ENCODE assay signal across 9 cellular contexts in the genomic region with DNA sequence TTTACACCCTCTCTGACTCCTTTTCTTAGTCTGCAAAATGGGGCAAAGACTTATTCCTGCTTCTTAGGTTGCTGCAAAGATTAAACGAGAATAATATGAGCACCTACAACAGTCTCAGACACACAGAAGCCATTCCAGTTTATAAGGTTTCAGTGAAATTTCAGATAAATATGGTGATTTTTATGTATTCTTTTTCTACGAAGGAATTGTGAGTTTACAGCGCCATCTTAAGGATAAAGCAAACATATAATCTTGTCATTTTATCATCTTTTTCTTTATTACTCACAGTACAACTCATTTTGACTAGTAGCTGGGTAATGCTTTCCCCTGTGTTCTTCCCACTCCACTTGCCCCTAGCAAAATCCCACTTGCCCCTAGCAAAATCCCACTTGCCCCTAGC. TPM values are rescaled to one million over a fixed set of nuclear protein-coding genes. Genes with fewer than 3 reads are reported as not detected.
A peak's percentile ranks its signal among the peaks of the same experiment; 100 is the strongest.
DNase-seq lines count a peak whose midpoint lies in the region; ATAC-seq, FAIRE-seq and TF ChIP-seq lines count a peak whose summit lies in the region.
"Had no signal": no experiment of that assay in that cellular context is flagged by ENCODE, and none has a peak within 500 bp of the region (broad histone marks: within the 10 kb centered on the region; RNA-seq: fewer than 3 reads in every experiment).

No MANE protein-coding gene starts in this region.

- peak; percentile 57 for FAIRE-seq in H1 (lab: Jason Lieb, UNC)

- no peak overlapping the region for H3K27ac ChIP-seq in H1 (ENCODE audit: low read depth, low read length)

- CTCF ChIA-PET in H1 (lab: Charles Lee; ENCODE audit: partially characterized antibody), result interaction anchor here (0.7 to 5.3 kb wide), 23 partner anchors 12 to 1085 kb away, joined by 3 to 47 read pairs (median 4); a partner anchor contains a TSS

- no peak overlapping the region for H3K9ac ChIP-seq in H1 (replicated peaks in 1 of 4; ENCODE audit: extremely low read depth in 1 of 4, low read depth in 3 of 4, low read length in 3 of 4)

- no peak overlapping the region for H2BK5ac ChIP-seq in H1 (ENCODE audit: low read depth, low read length)

- 24% methylated on average over 3 of the region's 3 CpGs; no CpG with 5 or more reads in 1 of the 2 experiments for WGBS in H1 (ENCODE audit: extremely low coverage in 1 of 2, insufficient coverage in 1 of 2, insufficient read length in 1 of 2, insufficient replicate concordance in 2 of 2, low coverage in 1 of 2, low lambda C conversion rate in 2 of 2, missing lambda C conversion rate in 1 of 2), 2 experiments

- H3K79me1 ChIP-seq in H1 (ENCODE audit: low read depth, low read length), result no peaks in the 10 kb centered on the region

- no peak overlapping the region for H2BK120ac ChIP-seq in H1 (replicated peaks; ENCODE audit: low read depth, low read length)

- no peak overlapping the region for H3K4ac ChIP-seq in H1 (replicated peaks; ENCODE audit: insufficient read length, low read depth, low read length)

- TF ChIP-seq RAD21 in H1 (IDR thresholded peaks at IDR 0.05 in 1 of 2, conservative IDR thresholded peaks at IDR 0.05 in 1 of 2; ENCODE audit: low read depth in 2 of 2, low read length in 2 of 2), result peak in 1 of 2 experiments; percentile 68

- no peak overlapping the region for H3K14ac ChIP-seq in H1 (ENCODE audit: insufficient read length)

- no peak overlapping the region for H3K4me3 ChIP-seq in GM12865 (ENCODE audit: low read depth, low read length)
- no peak overlapping the region for H3K4me3 ChIP-seq in H1 (ENCODE audit: extremely low read depth in 1 of 4, insufficient read depth in 2 of 4, low read depth in 3 of 4, low read length in 4 of 4)
- no peak overlapping the region for H3K4me3 ChIP-seq in MG63

- POLR2A ChIA-PET in H1 (lab: Charles Lee; ENCODE audit: partially characterized antibody), result interaction anchor here (0.7 kb wide), 1 partner anchor 148 kb away, joined by 4 read pairs; no protein-coding TSS in a partner anchor

- no peaks in the 10 kb centered on the region for H4K20me1 ChIP-seq in H1 (replicated peaks in 1 of 2; ENCODE audit: control insufficient read depth in 1 of 2, insufficient read depth in 2 of 2, low read length in 2 of 2)

- H4K8ac ChIP-seq in H1 (ENCODE audit: extremely low read depth, insufficient read depth, low read length), result no peak overlapping the region

- H3K27me3 ChIP-seq in H1 (replicated peaks in 1 of 4; ENCODE audit: control insufficient read depth in 3 of 4, extremely low read depth in 1 of 4, insufficient read depth in 3 of 4, low read length in 3 of 4) (no peaks in the 10 kb centered on the region), MG63 (no peaks in the 10 kb centered on the region)

- H3K79me2 ChIP-seq in H1 (ENCODE audit: control insufficient read depth in 1 of 2, insufficient read depth in 2 of 2, low read length in 2 of 2), result no peaks in the 10 kb centered on the region

- H3K23me2 ChIP-seq in H1 (ENCODE audit: low read depth, low read length), result no peaks in the 10 kb centered on the region

- no peak for TF ChIP-seq POLR2A in H1 (IDR thresholded peaks at IDR 0.05; ENCODE audit: control extremely low read depth in 1 of 2, low read depth in 2 of 2, low read length in 2 of 2)

- ATAC-seq in GM21447 (IDR thresholded peaks at IDR 0.05; ENCODE audit: unreplicated experiment), result no peak

- H3K36me3 ChIP-seq in H1 (ENCODE audit: control insufficient read depth in 2 of 4, insufficient read depth in 4 of 4, low read length in 3 of 4) (no peaks in the 10 kb centered on the region), MG63 (no peaks in the 10 kb centered on the region)

- no peak overlapping the region for H3K56ac ChIP-seq in H1 (replicated peaks; ENCODE audit: insufficient read length, low read depth, low read length)

- H4K5ac ChIP-seq in H1 (ENCODE audit: insufficient read length, low read depth, low read length), result no peak overlapping the region

- H2BK20ac ChIP-seq in H1 (ENCODE audit: low read length), result no peak overlapping the region

- H4K91ac ChIP-seq in H1 (replicated peaks; ENCODE audit: insufficient read length, low read length), result no peak overlapping the region

- TF ChIP-seq EP300 in H1 (IDR thresholded peaks at IDR 0.05; ENCODE audit: borderline replicate concordance in 1 of 2, low read depth in 2 of 2, low read length in 2 of 2), result no peak

- no peak overlapping the region for H2BK15ac ChIP-seq in H1 (ENCODE audit: low read length)

- DNase-seq in GM12865 (ENCODE audit: low read depth), result no peak
- DNase-seq in NCI-H446 treated with DMSO at 0.1 percent for 48 hours (lab: John Stamatoyannopoulos, UW), result peak; percentile 53
- DNase-seq in H1 (ENCODE audit: low read depth in 1 of 2, low spot score in 2 of 2), result no peak
- peak; percentile 18 for DNase-seq in renal cortical epithelial cell (ENCODE audit: low read depth)
- no peak for DNase-seq in MG63
- DNase-seq in stimulated activated CD4-positive, alpha-beta T cell treated with anti-CD3 and anti-CD28 coated beads, Interleukin-15, amount 100 ng/mL, for 24 hours, result no peak
- no peak for DNase-seq in stimulated activated CD8-positive, alpha-beta memory T cell treated with anti-CD3 and anti-CD28 coated beads, Interleukin-4, amount 100 ng/mL, for 48 hours
- DNase-seq: activated CD8-positive, alpha-beta memory T cell treated with anti-CD3 and anti-CD28 coated beads, Interleukin-2, amount 50 U/mL, for 48 hours had no signal

- no peak overlapping the region for H3K4me2 ChIP-seq in H1 (ENCODE audit: insufficient read depth in 1 of 2, low read depth in 2 of 2, low read length in 2 of 2)

- no peak overlapping the region for H2BK12ac ChIP-seq in H1 (ENCODE audit: low read depth, low read length)

- H3K18ac ChIP-seq in H1 (ENCODE audit: extremely low read depth, low read length), result no peak overlapping the region

- no peak overlapping the region for H3K23ac ChIP-seq in H1 (ENCODE audit: insufficient read length)

- no peak overlapping the region for H2AFZ ChIP-seq in H1 (ENCODE audit: low read length)

- H2AK5ac ChIP-seq in H1 (ENCODE audit: low read depth, low read length), result no peak overlapping the region

- H3K9me3 ChIP-seq in H1 (ENCODE audit: insufficient read depth in 2 of 2, low read depth in 1 of 2, low read length in 1 of 2), result peaks cover 0 to 5% of the 10 kb centered on the region in 2 experiments; a peak in 1 of 4 replicates
- no peaks in the 10 kb centered on the region for H3K9me3 ChIP-seq in MG63

- H3K4me1 ChIP-seq in H1 (replicated peaks in 1 of 4; ENCODE audit: control insufficient read depth in 3 of 4, insufficient read depth in 4 of 4, low read length in 3 of 4), result no peaks in the 10 kb centered on the region

- TF ChIP-seq CTCF in GM12865 (IDR thresholded peaks at IDR 0.05; ENCODE audit: insufficient read depth, low read depth, low read length, missing control alignments), result peak; percentile 1
- peak in 2 of 3 experiments; percentile 15 to 39; a peak in 2 of 4 replicates for TF ChIP-seq CTCF in H1 (IDR thresholded peaks at IDR 0.05; ENCODE audit: control extremely low read depth in 1 of 3, insufficient read depth in 1 of 3, low read depth in 1 of 3, low read length in 3 of 3)

TF ChIP-seq in H1, 55 proteins besides CTCF, POLR2A, EP300 and RAD21:
- TF ChIP-seq CREB1 (IDR thresholded peaks at IDR 0.05) (no peak), KDM1A (IDR thresholded peaks at IDR 0.05; ENCODE audit: borderline replicate concordance, low read length) (no peak), PHF8 (conservative IDR thresholded peaks at IDR 0.05; ENCODE audit: low read depth, low read length) (no peak)
TF ChIP-seq in H1: peak in this region for 0.

RNA-seq across cellular contexts. Expression of a gene that starts 29.2 kb away (rescaled TPM):
- total RNA-seq in H1 (2021; fragmentation: NEBNext Ultra II Directional; extraction: Animal tissue kit (Norgen Biotek cat#: 25700)), result 22.5 and 22.6 TPM in 2 replicates
- polyA plus RNA-seq in H1 (2011; rRNA removed), result 3.8 and 4.5 TPM in 2 replicates
- 8.3 TPM for polyA plus RNA-seq in H1 (2011; cell fraction: cytosol; rRNA removed)
- 4.8 TPM for polyA plus RNA-seq in H1 (2011; cell fraction: nucleus; rRNA removed)
- polyA plus RNA-seq in H1 (2012, experiment 1 of 2), result 6.3 to 16.5 TPM (median 7.3 TPM) in 4 replicates
- 0.50 TPM for polyA plus RNA-seq in H1 (2012, experiment 2 of 2)
- 17.1 TPM for polyA plus RNA-seq in H1 (2013, experiment 1 of 2)
- 15.6 TPM for polyA plus RNA-seq in H1 (2013, experiment 2 of 2)
- 5.3 and 8.9 TPM in 2 replicates for polyA minus RNA-seq in H1 (2011; rRNA and poly(A)+ RNA removed)
- polyA minus RNA-seq in H1 (2011; cell fraction: cytosol; rRNA and poly(A)+ RNA removed), result 7.9 TPM
- polyA minus RNA-seq in H1 (2011; cell fraction: nucleus; rRNA and poly(A)+ RNA removed), result 16.3 TPM
- total RNA-seq in renal cortical epithelial cell, result 18.6 and 23.5 TPM in 2 replicates
- total RNA-seq in MG63 (2014; rRNA removed; shearing (Covaris generic); ENCODE audit: low replicate concordance), result 6.1 and 7.1 TPM in 2 replicates

Comparison
In these comparisons a context has a peak if more than half of its experiments do, and no peak if none do; other contexts are left out.
1. DNase-seq: peak in NCI-H446 treated with DMSO at 0.1 percent for 48 hours (single experiment) and renal cortical epithelial cell (single experiment); none in GM12865 (single experiment), H1 (0 of 2), MG63 (single experiment), stimulated activated CD4-positive, alpha-beta T cell treated with anti-CD3 and anti-CD28 coated beads, Interleukin-15, amount 100 ng/mL, for 24 hours (single experiment) and stimulated activated CD8-positive, alpha-beta memory T cell treated with anti-CD3 and anti-CD28 coated beads, Interleukin-4, amount 100 ng/mL, for 48 hours (single experiment).